Comparison of ENCODE assay signal across 25 cellular contexts in the genomic region with DNA sequence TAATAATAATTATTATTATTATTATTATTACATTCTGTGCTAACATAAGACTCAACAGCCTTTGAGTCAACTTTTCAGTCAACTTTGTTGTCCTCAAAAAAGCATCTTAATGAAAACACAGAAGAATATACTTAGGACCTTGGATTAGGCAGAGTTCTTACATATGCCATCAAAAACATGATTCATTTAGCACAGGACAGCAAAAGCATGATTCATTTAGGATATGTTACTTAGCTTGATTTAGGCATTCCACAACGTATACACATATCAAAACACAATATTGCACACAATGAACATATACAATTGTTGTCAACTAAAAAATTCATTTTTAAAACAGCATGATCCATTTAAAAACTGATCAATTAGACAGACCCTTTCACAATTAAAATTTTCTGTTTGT.
"Had no signal": no experiment of that assay in that cellular context is flagged by ENCODE, and none has a peak within 500 bp of the region (broad histone marks: within the 10 kb centered on the region; RNA-seq: fewer than 3 reads in every experiment).

No MANE protein-coding gene starts in this region.

- H3K36me3 Mint-ChIP-seq: activated CD4-positive, alpha-beta memory T cell treated with anti-CD3 and anti-CD28 coated beads for 36 hours; activated CD8-positive, alpha-beta memory T cell treated with anti-CD3 and anti-CD28 coated beads, Interleukin-2, amount 10 ng/mL, durations not matched to agents 7 days and 5 days; activated naive CD8-positive, alpha-beta T cell treated with anti-CD3 and anti-CD28 coated beads, Interleukin-2, amount 10 ng/mL, durations not matched to agents 7 days and 5 days; brain; immature natural killer cell; memory B cell; WTC11 had no signal

- DNase-seq: activated CD4-positive, alpha-beta memory T cell treated with anti-CD3 and anti-CD28 coated beads for 36 hours; activated CD4-positive, alpha-beta T cell treated with anti-CD3 and anti-CD28 coated beads for 4 hours; activated CD8-positive, alpha-beta memory T cell treated with anti-CD3 and anti-CD28 coated beads, Interleukin-2, amount 10 ng/mL, durations not matched to agents 7 days and 5 days; activated naive CD4-positive, alpha-beta T cell treated with Interleukin-2 at 50 U/mL for 16 hours; activated naive CD8-positive, alpha-beta T cell treated with anti-CD3 and anti-CD28 coated beads, Interleukin-2, amount 10 ng/mL, durations not matched to agents 7 days and 5 days; colonic mucosa; endodermal cell; erythroblast; heart right ventricle; immature natural killer cell; occipital lobe; stimulated activated CD4-positive, alpha-beta T cell treated with anti-CD3 and anti-CD28 coated beads, Interleukin-15, amount 100 ng/mL, for 24 hours; stimulated activated CD4-positive, alpha-beta T cell treated with anti-CD3 and anti-CD28 coated beads, Interleukin-2, amount 100 ng/mL, for 48 hours; transverse colon; uterus had no signal

- H3K9me3 Mint-ChIP-seq: activated CD4-positive, alpha-beta memory T cell treated with anti-CD3 and anti-CD28 coated beads for 36 hours; activated naive CD8-positive, alpha-beta T cell treated with anti-CD3 and anti-CD28 coated beads, Interleukin-2, amount 10 ng/mL, durations not matched to agents 7 days and 5 days; brain; central memory CD8-positive, alpha-beta T cell; endodermal cell; memory B cell; stimulated activated naive CD8-positive, alpha-beta T cell treated with anti-CD3 and anti-CD28 coated beads, Interleukin-15, Interleukin-2, amounts not matched to agents 100 ng/mL and 50 ng/mL, for 24 hours; T-helper 2 cell treated with Interferon-gamma antibody and Interleukin-4, amounts not matched to agents 5 μg/mL and 100 μg/mL, for 36 hours; WTC11 had no signal

- ATAC-seq: activated CD8-positive, alpha-beta memory T cell treated with anti-CD3 and anti-CD28 coated beads, Interleukin-2, amount 10 ng/mL, durations not matched to agents 7 days and 5 days; heart right ventricle; WTC11 had no signal

- H3K27ac ChIP-seq: colonic mucosa, heart right ventricle, right atrium auricular region, skin epidermis, transverse colon, uterus had no signal

- H3K36me3 ChIP-seq: colonic mucosa, heart right ventricle, right atrium auricular region, transverse colon, uterus had no signal

- H3K4me1 ChIP-seq: colonic mucosa, heart right ventricle, right atrium auricular region, transverse colon, uterus had no signal

- H3K9me3 ChIP-seq: colonic mucosa, heart right ventricle, right atrium auricular region, transverse colon, uterus had no signal

- H3K27me3 Mint-ChIP-seq: activated CD4-positive, alpha-beta memory T cell treated with anti-CD3 and anti-CD28 coated beads for 36 hours; activated CD8-positive, alpha-beta memory T cell treated with anti-CD3 and anti-CD28 coated beads, Interleukin-2, amount 10 ng/mL, durations not matched to agents 7 days and 5 days; activated naive CD8-positive, alpha-beta T cell treated with anti-CD3 and anti-CD28 coated beads, Interleukin-2, amount 10 ng/mL, durations not matched to agents 7 days and 5 days; brain; central memory CD8-positive, alpha-beta T cell; progenitor cell of endocrine pancreas had no signal

- H3K27ac Mint-ChIP-seq: activated CD4-positive, alpha-beta memory T cell treated with anti-CD3 and anti-CD28 coated beads for 36 hours; activated CD8-positive, alpha-beta memory T cell treated with anti-CD3 and anti-CD28 coated beads, Interleukin-2, amount 10 ng/mL, durations not matched to agents 7 days and 5 days; activated naive CD8-positive, alpha-beta T cell treated with anti-CD3 and anti-CD28 coated beads, Interleukin-2, amount 10 ng/mL, durations not matched to agents 7 days and 5 days; brain; endodermal cell; immature natural killer cell; memory B cell; progenitor cell of endocrine pancreas; stimulated activated naive CD8-positive, alpha-beta T cell treated with anti-CD3 and anti-CD28 coated beads, Interleukin-15, Interleukin-2, amounts not matched to agents 100 ng/mL and 50 ng/mL, for 24 hours; T-helper 2 cell treated with Interferon-gamma antibody and Interleukin-4, amounts not matched to agents 5 μg/mL and 100 μg/mL, for 36 hours; WTC11 had no signal

- H3K4me3 Mint-ChIP-seq: activated CD4-positive, alpha-beta memory T cell treated with anti-CD3 and anti-CD28 coated beads for 36 hours; activated CD8-positive, alpha-beta memory T cell treated with anti-CD3 and anti-CD28 coated beads, Interleukin-2, amount 10 ng/mL, durations not matched to agents 7 days and 5 days; activated naive CD8-positive, alpha-beta T cell treated with anti-CD3 and anti-CD28 coated beads, Interleukin-2, amount 10 ng/mL, durations not matched to agents 7 days and 5 days; brain; central memory CD8-positive, alpha-beta T cell; endodermal cell; immature natural killer cell; memory B cell; stimulated activated naive CD8-positive, alpha-beta T cell treated with anti-CD3 and anti-CD28 coated beads, Interleukin-15, Interleukin-2, amounts not matched to agents 100 ng/mL and 50 ng/mL, for 24 hours; T-helper 2 cell treated with Interferon-gamma antibody and Interleukin-4, amounts not matched to agents 5 μg/mL and 100 μg/mL, for 36 hours; WTC11 had no signal

- H3K27me3 ChIP-seq: colonic mucosa, heart right ventricle, right atrium auricular region, transverse colon, uterus had no signal

- H3K4me1 Mint-ChIP-seq: activated CD8-positive, alpha-beta memory T cell treated with anti-CD3 and anti-CD28 coated beads, Interleukin-2, amount 10 ng/mL, durations not matched to agents 7 days and 5 days; activated naive CD8-positive, alpha-beta T cell treated with anti-CD3 and anti-CD28 coated beads, Interleukin-2, amount 10 ng/mL, durations not matched to agents 7 days and 5 days; memory B cell; WTC11 had no signal

- H3K4me3 ChIP-seq: colonic mucosa, heart right ventricle, right atrium auricular region, skin epidermis, transverse colon, uterus had no signal

- FAIRE-seq: TTC549 had no signal
